Comparison of ENCODE assay signal across 2 cellular contexts in the genomic region with DNA sequence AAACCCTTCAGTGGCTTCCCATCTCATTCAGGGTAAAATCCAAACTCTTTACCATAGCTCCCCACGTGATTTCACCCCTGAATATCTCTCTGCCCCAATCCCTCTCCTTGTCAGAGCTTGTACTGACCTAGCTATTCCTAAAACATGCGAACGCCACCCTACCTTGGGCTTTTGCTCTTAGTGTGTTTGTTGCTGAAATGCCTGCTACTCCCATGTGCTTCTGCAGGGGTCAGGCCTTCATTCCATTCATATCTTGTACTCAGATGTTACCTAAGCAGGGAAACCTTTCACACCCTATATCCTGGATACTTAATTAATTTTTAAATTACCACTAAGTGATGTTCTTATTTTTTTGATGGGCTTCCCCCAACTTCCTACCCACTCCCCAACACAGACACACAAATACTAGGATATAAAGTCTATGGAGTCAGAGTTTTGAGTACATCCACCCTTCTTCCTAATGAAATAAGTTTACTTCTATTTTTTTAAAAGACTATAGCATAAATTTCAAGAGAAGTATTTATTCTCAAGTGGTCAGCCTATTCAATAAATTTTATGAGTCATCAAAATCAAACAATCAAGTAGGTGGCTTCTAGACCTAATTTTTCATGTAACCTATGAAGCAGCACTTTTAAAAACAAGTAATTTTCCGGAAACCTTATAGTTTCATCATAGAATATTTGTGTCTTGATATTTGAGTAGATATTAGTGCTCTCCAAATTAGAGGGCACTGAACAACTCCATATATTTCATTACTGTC.
TF ChIP-seq lines count a peak whose summit lies in the region.

No MANE protein-coding gene starts in this region.

TF ChIP-seq in A549, 52 proteins besides CTCF, POLR2A, EP300 and RAD21:
- TF ChIP-seq POLR2AphosphoS2 (conservative IDR thresholded peaks at IDR 0.05; ENCODE audit: low read length): no peak
- TF ChIP-seq, protein P1, sequence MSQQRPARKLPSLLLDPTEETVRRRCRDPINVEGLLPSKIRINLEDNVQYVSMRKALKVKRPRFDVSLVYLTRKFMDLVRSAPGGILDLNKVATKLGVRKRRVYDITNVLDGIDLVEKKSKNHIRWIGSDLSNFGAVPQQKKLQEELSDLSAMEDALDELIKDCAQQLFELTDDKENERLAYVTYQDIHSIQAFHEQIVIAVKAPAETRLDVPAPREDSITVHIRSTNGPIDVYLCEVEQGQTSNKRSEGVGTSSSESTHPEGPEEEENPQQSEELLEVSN (IDR thresholded peaks at IDR 0.05; ENCODE audit: borderline replicate concordance, low read depth): no peak
- TF ChIP-seq FOSL2 (IDR thresholded peaks at IDR 0.05): no peak
- peak; percentile 46 for TF ChIP-seq FOSL2 (CRISPR knock-in tag; IDR thresholded peaks at IDR 0.05)
- TF ChIP-seq, protein P2, sequence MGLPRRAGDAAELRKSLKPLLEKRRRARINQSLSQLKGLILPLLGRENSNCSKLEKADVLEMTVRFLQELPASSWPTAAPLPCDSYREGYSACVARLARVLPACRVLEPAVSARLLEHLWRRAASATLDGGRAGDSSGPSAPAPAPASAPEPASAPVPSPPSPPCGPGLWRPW (IDR thresholded peaks at IDR 0.05): no peak
- TF ChIP-seq JUN (IDR thresholded peaks at IDR 0.05): no peak
TF ChIP-seq in A549: peak in this region for 1.

TF ChIP-seq in IMR-90, 13 proteins besides CTCF, POLR2A, EP300 and RAD21:
- TF ChIP-seq MAZ (IDR thresholded peaks at IDR 0.05; ENCODE audit: borderline replicate concordance, low read depth, low read length) (no peak), MAFK (IDR thresholded peaks at IDR 0.05; ENCODE audit: low read depth, low read length) (0 out of 2 replicates have a peak, but pooled peaks have one; percentile 20), NFE2L2 (IDR thresholded peaks at IDR 0.05; ENCODE audit: low read depth, low read length) (no peak), SMC3 (IDR thresholded peaks at IDR 0.05; ENCODE audit: low read depth, low read length) (no peak), CHD1 (IDR thresholded peaks at IDR 0.05; ENCODE audit: low read depth, low read length) (no peak), MXI1 (IDR thresholded peaks at IDR 0.05; ENCODE audit: borderline replicate concordance, low read depth, low read length) (no peak), FOS (IDR thresholded peaks at IDR 0.05; ENCODE audit: low read depth, low read length) (0 out of 2 replicates have a peak, but pooled peaks have one; percentile 8), BHLHE40 (IDR thresholded peaks at IDR 0.05; ENCODE audit: low read depth, low read length) (no peak), RCOR1 (IDR thresholded peaks at IDR 0.05; ENCODE audit: insufficient replicate concordance, low read length) (no peak), CEBPB (IDR thresholded peaks at IDR 0.05; ENCODE audit: low read depth, low read length) (no peak), RFX5 (IDR thresholded peaks at IDR 0.05; ENCODE audit: low read depth, low read length) (no peak)
- TF ChIP-seq, protein P3, sequence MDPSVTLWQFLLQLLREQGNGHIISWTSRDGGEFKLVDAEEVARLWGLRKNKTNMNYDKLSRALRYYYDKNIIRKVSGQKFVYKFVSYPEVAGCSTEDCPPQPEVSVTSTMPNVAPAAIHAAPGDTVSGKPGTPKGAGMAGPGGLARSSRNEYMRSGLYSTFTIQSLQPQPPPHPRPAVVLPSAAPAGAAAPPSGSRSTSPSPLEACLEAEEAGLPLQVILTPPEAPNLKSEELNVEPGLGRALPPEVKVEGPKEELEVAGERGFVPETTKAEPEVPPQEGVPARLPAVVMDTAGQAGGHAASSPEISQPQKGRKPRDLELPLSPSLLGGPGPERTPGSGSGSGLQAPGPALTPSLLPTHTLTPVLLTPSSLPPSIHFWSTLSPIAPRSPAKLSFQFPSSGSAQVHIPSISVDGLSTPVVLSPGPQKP (IDR thresholded peaks at IDR 0.05; ENCODE audit: borderline replicate concordance, low read depth, low read length): no peak
- TF ChIP-seq, protein P4, sequence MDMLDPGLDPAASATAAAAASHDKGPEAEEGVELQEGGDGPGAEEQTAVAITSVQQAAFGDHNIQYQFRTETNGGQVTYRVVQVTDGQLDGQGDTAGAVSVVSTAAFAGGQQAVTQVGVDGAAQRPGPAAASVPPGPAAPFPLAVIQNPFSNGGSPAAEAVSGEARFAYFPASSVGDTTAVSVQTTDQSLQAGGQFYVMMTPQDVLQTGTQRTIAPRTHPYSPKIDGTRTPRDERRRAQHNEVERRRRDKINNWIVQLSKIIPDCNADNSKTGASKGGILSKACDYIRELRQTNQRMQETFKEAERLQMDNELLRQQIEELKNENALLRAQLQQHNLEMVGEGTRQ (IDR thresholded peaks at IDR 0.05; ENCODE audit: low read depth, low read length): no peak
